ENCODE assay signal across 16 cellular contexts in the genomic region with DNA sequence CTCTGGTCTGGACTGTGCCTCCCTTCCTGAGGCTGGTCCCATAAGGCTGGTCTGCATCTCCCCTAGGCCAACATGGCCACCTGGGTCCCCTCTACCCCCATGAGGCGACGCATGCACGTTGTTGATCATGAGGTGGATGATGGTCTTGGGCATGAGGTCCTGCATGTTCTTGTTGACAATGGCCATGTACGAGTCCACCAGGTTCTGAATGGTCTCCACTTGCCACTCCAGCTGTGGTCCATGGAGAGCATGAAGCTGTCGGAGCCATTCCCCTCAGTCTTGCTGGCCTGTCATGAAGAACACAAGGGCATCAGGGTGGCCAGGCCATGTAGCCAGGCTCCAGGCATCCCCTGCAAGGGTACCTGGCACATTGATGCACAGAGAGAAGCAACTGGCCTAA. TPM values are rescaled to one million over a fixed set of nuclear protein-coding genes. Genes with fewer than 3 reads are reported as not detected.
DNase-seq lines count a peak whose midpoint lies in the region; ATAC-seq and TF ChIP-seq lines count a peak whose summit lies in the region.
"Had no signal": no experiment of that assay in that cellular context is flagged by ENCODE, and none has a peak within 500 bp of the region (broad histone marks: within the 10 kb centered on the region; RNA-seq: fewer than 3 reads in every experiment).

No MANE protein-coding gene starts in this region.

- H3K9me3 Mint-ChIP-seq in activated T-helper 17 cell treated with anti-CD3 and anti-CD28 coated beads, Interleukin-2, amount 50 U/mL, for 72 hours: no peaks in the 10 kb centered on the region
- H3K9me3 Mint-ChIP-seq in naive B cell: no peaks in the 10 kb centered on the region

- no peak overlapping the region for H3K4me3 ChIP-seq in upper lobe of right lung

- H3K36me3 ChIP-seq in upper lobe of right lung: no peaks in the 10 kb centered on the region
- H3K36me3 ChIP-seq: pancreas, spleen, suprapubic skin had no signal

- peaks cover 4% of the 10 kb centered on the region for H3K4me1 Mint-ChIP-seq in activated T-helper 17 cell treated with anti-CD3 and anti-CD28 coated beads, Interleukin-2, amount 50 U/mL, for 72 hours
- H3K4me1 Mint-ChIP-seq in naive B cell: peaks cover 14 to 25% (median 21%) of the 10 kb centered on the region in 3 donors

- H3K27ac Mint-ChIP-seq in activated T-helper 17 cell treated with anti-CD3 and anti-CD28 coated beads, Interleukin-2, amount 50 U/mL, for 72 hours: no peak overlapping the region
- H3K27ac Mint-ChIP-seq in naive B cell: peak overlapping the region; percentile 93 to 99 (median 98)

- no peak overlapping the region for H3K27ac ChIP-seq in upper lobe of right lung
- H3K27ac ChIP-seq: pancreas, suprapubic skin had no signal

- DNase-seq in cardiac septum (ENCODE audit: low spot score) (peak; percentile 55), left cardiac atrium (no peak), naive B cell (no peak), upper lobe of right lung (peak; percentile 42), NCI-H82 (lab: John Stamatoyannopoulos, UW) (no peak), NOMO-1 treated with dmso at 0.1 percent for 144 hours (lab: John Stamatoyannopoulos, UW; ENCODE audit: unreplicated experiment) (no peak)
- DNase-seq in effector CD8-positive, alpha-beta T cell (lab: John Stamatoyannopoulos, UW): no peak
- DNase-seq: DMS79 treated with DMSO at 0.1 percent for 48 hours, foreskin melanocyte, NCI-H1436 treated with DMSO at 0.1 percent for 48 hours, PC-3, SK-N-SH, spleen had no signal

- ATAC-seq in left cardiac atrium (no peak), naive B cell (ENCODE audit: low read depth in 2 of 2) (no peak), upper lobe of right lung (no peak)
- ATAC-seq in activated T-helper 17 cell treated with anti-CD3 and anti-CD28 coated beads, Interleukin-2, amount 50 U/mL, for 72 hours (replicated peaks): no peak
- ATAC-seq: PC-3 had no signal

- H3K4me1 ChIP-seq in upper lobe of right lung: peaks cover 5% of the 10 kb centered on the region
- H3K4me1 ChIP-seq: pancreas had no signal

- H3K36me3 Mint-ChIP-seq in activated T-helper 17 cell treated with anti-CD3 and anti-CD28 coated beads, Interleukin-2, amount 50 U/mL, for 72 hours (ENCODE audit: low read depth): no peaks in the 10 kb centered on the region
- no peaks in the 10 kb centered on the region for H3K36me3 Mint-ChIP-seq in naive B cell

- H3K27me3 Mint-ChIP-seq in activated T-helper 17 cell treated with anti-CD3 and anti-CD28 coated beads, Interleukin-2, amount 50 U/mL, for 72 hours: peaks cover 2% of the 10 kb centered on the region
- peaks cover 8 to 22% (median 22%) of the 10 kb centered on the region in 3 donors for H3K27me3 Mint-ChIP-seq in naive B cell

- H3K27me3 ChIP-seq in upper lobe of right lung: no peaks in the 10 kb centered on the region
- H3K27me3 ChIP-seq: pancreas, suprapubic skin had no signal

- H3K4me3 Mint-ChIP-seq in activated T-helper 17 cell treated with anti-CD3 and anti-CD28 coated beads, Interleukin-2, amount 50 U/mL, for 72 hours: peak overlapping the region; percentile 81
- peak overlapping the region; percentile 33 to 94 (median 88) for H3K4me3 Mint-ChIP-seq in naive B cell

- intact Hi-C loops in cardiac septum (cut with DNase I): no loop called here
- intact Hi-C loops in left cardiac atrium (cut with DNase I): loop anchor here in 1 of 2 donors (10.0 kb wide), 1 partner anchor 65 kb away; no protein-coding TSS in a partner anchor
- intact Hi-C loops in upper lobe of right lung (cut with DNase I): no loop called here

- no peaks in the 10 kb centered on the region for H3K9me3 ChIP-seq in upper lobe of right lung
- H3K9me3 ChIP-seq: pancreas, SK-N-SH, spleen, suprapubic skin had no signal

- TF ChIP-seq CTCF in upper lobe of right lung (IDR thresholded peaks at IDR 0.05): no peak

RNA-seq across cellular contexts. Expression of a gene that starts 27.1 kb away (rescaled TPM):
- total RNA-seq in cardiac septum: 21.3 TPM
- 10 to 100 TPM; 16.8 to 27.6 TPM for total RNA-seq in left cardiac atrium
- under 1 TPM in 1 of 2 donors, not detected in 1; 0.02 TPM for total RNA-seq in activated T-helper 17 cell treated with anti-CD3 and anti-CD28 coated beads, Interleukin-2, amount 50 U/mL, for 72 hours
- under 1 TPM in 2 of 6 donors, not detected in 4; 0.03 to 0.07 TPM for polyA plus RNA-seq in naive B cell (ENCODE audit: low read depth in 6 of 6)
- 12.6 TPM for total RNA-seq in upper lobe of right lung

Comparison
In these comparisons a context has a peak if more than half of its experiments do, and no peak if none do; other contexts are left out.
1. DNase-seq: peak in cardiac septum (single experiment) and upper lobe of right lung (single experiment); none in left cardiac atrium (single experiment), naive B cell (single experiment), NCI-H82 (single experiment), effector CD8-positive, alpha-beta T cell (single experiment) and NOMO-1 treated with dmso at 0.1 percent for 144 hours (single experiment).
2. RNA of a gene that starts 27.1 kb away (total RNA-seq): 16.8 to 27.6 TPM in left cardiac atrium, 21.3 TPM in cardiac septum (single experiment) and 12.6 TPM in upper lobe of right lung (single experiment); 0.02 TPM in activated T-helper 17 cell treated with anti-CD3 and anti-CD28 coated beads, Interleukin-2, amount 50 U/mL, for 72 hours; every median in the first group is over 10 times any median in the second.